Comparison of ENCODE assay signal across 22 cellular contexts in the genomic region with DNA sequence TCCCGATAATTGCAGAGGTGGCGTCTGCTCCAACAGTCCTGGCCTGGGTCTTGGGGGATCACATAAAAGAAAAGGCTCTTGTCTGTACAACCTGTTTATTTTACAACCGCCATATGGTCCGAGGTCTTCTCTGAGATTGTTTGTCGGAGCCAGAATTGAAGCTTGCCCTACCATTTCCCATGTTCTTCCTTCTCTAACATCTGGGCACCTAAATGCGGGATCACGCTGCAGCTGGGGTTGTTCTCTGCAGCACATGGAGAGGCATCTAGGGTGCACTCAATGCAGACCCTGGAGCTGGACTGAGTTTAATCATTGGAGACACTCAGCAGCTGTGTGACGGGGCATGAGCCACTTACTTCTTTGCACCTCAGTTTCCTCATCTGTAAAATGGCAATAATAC.
"Had no signal": no experiment of that assay in that cellular context is flagged by ENCODE, and none has a peak within 500 bp of the region (broad histone marks: within the 10 kb centered on the region; RNA-seq: fewer than 3 reads in every experiment).

No MANE protein-coding gene starts in this region.

- H3K27ac Mint-ChIP-seq: nephron; stimulated activated naive B cell treated with anti-CD40 and anti-IgM and Interleukin-4, amounts not matched to agents 10 μg/mL and 1 μg/mL and 100 μg/mL, for 72 hours; stimulated activated naive CD8-positive, alpha-beta T cell treated with anti-CD3 and anti-CD28 coated beads, Interleukin-15, amount 100 ng/mL, for 72 hours had no signal

- H3K9me3 ChIP-seq: heart left ventricle, pancreas, psoas muscle, spleen, thoracic aorta, transverse colon had no signal

- DNase-seq: dermis blood vessel endothelial cell; foreskin melanocyte; hippocampal formation; kidney glomerular epithelial cell; mesendoderm; naive B cell; occipital lobe; psoas muscle; retina; spleen; stimulated activated CD4-positive, alpha-beta T cell treated with anti-CD3 and anti-CD28 coated beads, Interleukin-2, amount 100 ng/mL, for 24 hours; stimulated activated CD4-positive, alpha-beta T cell treated with anti-CD3 and anti-CD28 coated beads, Interleukin-4, amount 100 ng/mL, for 4 hours; stimulated activated naive B cell treated with anti-CD40 and anti-IgM and Interleukin-4, amounts not matched to agents 10 μg/mL and 1 μg/mL and 100 μg/mL, for 72 hours; stimulated activated naive CD8-positive, alpha-beta T cell treated with anti-CD3 and anti-CD28 coated beads, Interleukin-15, amount 100 ng/mL, for 72 hours; transverse colon had no signal

- FAIRE-seq: colon, endothelial cell of umbilical vein, pancreas had no signal

- H3K4me3 ChIP-seq: heart left ventricle, pancreas, psoas muscle, spleen, thoracic aorta, transverse colon had no signal

- H3K27ac ChIP-seq: pancreas, psoas muscle, spleen, transverse colon had no signal

- ATAC-seq: heart left ventricle; psoas muscle; sciatic nerve; stimulated activated naive B cell treated with anti-CD40 and anti-IgM and Interleukin-4, amounts not matched to agents 10 μg/mL and 1 μg/mL and 100 μg/mL, for 72 hours; stimulated activated naive CD8-positive, alpha-beta T cell treated with anti-CD3 and anti-CD28 coated beads, Interleukin-15, amount 100 ng/mL, for 72 hours had no signal

- H3K36me3 Mint-ChIP-seq: naive B cell; stimulated activated naive B cell treated with anti-CD40 and anti-IgM and Interleukin-4, amounts not matched to agents 10 μg/mL and 1 μg/mL and 100 μg/mL, for 72 hours had no signal

- H3K4me1 Mint-ChIP-seq: naive B cell; stimulated activated naive CD8-positive, alpha-beta T cell treated with anti-CD3 and anti-CD28 coated beads, Interleukin-15, amount 100 ng/mL, for 72 hours had no signal

- H3K27me3 ChIP-seq: heart left ventricle, pancreas, transverse colon had no signal

- H3K4me3 Mint-ChIP-seq: naive B cell; nephron; stimulated activated naive B cell treated with anti-CD40 and anti-IgM and Interleukin-4, amounts not matched to agents 10 μg/mL and 1 μg/mL and 100 μg/mL, for 72 hours; stimulated activated naive CD8-positive, alpha-beta T cell treated with anti-CD3 and anti-CD28 coated beads, Interleukin-15, amount 100 ng/mL, for 72 hours had no signal

- H3K36me3 ChIP-seq: heart left ventricle, pancreas, spleen, thoracic aorta, transverse colon had no signal

- H3K4me1 ChIP-seq: pancreas, spleen had no signal
